9 cellular contexts compared by ENCODE assay signal in genomic region chr5:181160755-181161533, GRCh38. TPM values are rescaled to one million over a fixed set of nuclear protein-coding genes. Genes with fewer than 3 reads are reported as not detected.
A peak's percentile ranks its signal among the peaks of the same experiment; 100 is the strongest.
DNase-seq lines count a peak whose midpoint lies in the region; TF ChIP-seq lines count a peak whose summit lies in the region.
"Not testable (repeated sequence)": the region's sequence is repeated elsewhere in the genome, so short reads cannot be mapped to it uniquely, and the experiment has no call there.
"Had no signal": no experiment of that assay in that cellular context is flagged by ENCODE, and none has a peak within 500 bp of the region (broad histone marks: within the 10 kb centered on the region; RNA-seq: fewer than 3 reads in every experiment).

No MANE protein-coding gene starts in this region.

- not testable (repeated sequence) for H3K79me2 ChIP-seq in OCI-LY1 (ENCODE audit: insufficient read depth, low read length)

- H3K4me3 ChIP-seq in HUES6 (ENCODE audit: low read depth, low read length) (peak overlapping the region; percentile 32), OCI-LY1 (ENCODE audit: low read depth, low read length, poor library complexity, severe bottlenecking) (peak overlapping the region; percentile 62), brain microvascular endothelial cell (ENCODE audit: low read depth, low read length) (peak overlapping the region; percentile 12), neutrophil (ENCODE audit: low read depth in 1 of 2, low read length in 1 of 2) (peak overlapping the region; percentile 13 to 45)

- H3K27ac Mint-ChIP-seq in type B pancreatic cell, result peak overlapping the region; percentile 87

- not testable (repeated sequence) for H3K9me3 Mint-ChIP-seq in type B pancreatic cell

- peak overlapping the region; percentile 79 for H3K4me3 Mint-ChIP-seq in type B pancreatic cell

- not testable (repeated sequence) for H3K36me3 Mint-ChIP-seq in type B pancreatic cell

- H3K27me3 Mint-ChIP-seq in type B pancreatic cell, result peaks cover 69% of the 10 kb centered on the region

- H3K4me1 ChIP-seq in HUES6 (ENCODE audit: control insufficient read depth, insufficient read depth, low read length), result peaks cover 12% of the 10 kb centered on the region
- peaks cover 59% of the 10 kb centered on the region for H3K4me1 ChIP-seq in OCI-LY1 (ENCODE audit: insufficient read depth, low read length, severe bottlenecking)
- not testable (repeated sequence) for H3K4me1 ChIP-seq in neutrophil (ENCODE audit: control insufficient read depth in 1 of 2, insufficient read depth in 1 of 2, low read depth in 1 of 2, low read length in 1 of 2)

- peaks cover 12% of the 10 kb centered on the region for H3K4me1 Mint-ChIP-seq in type B pancreatic cell (ENCODE audit: unreplicated experiment)

- not testable (repeated sequence) for H2AFZ ChIP-seq in OCI-LY1 (ENCODE audit: low read length)

- not testable (repeated sequence) for H3K9me2 ChIP-seq in OCI-LY1 (ENCODE audit: low read depth, low read length)

- peak overlapping the region; percentile 12 for H3K9ac ChIP-seq in HUES6 (ENCODE audit: low read length)
- peak overlapping the region; percentile 45 for H3K9ac ChIP-seq in OCI-LY1 (ENCODE audit: low read length)

- DNase-seq in DMS53 (lab: John Stamatoyannopoulos, UW) (peak; percentile 42), brain microvascular endothelial cell (peak; percentile 51), globus pallidus (ENCODE audit: low spot score) (peak; percentile 66)
- DNase-seq in activated CD4-positive, alpha-beta T cell treated with anti-CD3 and anti-CD28 coated beads, Interleukin-2, amount 50 U/mL, for 4 hours, result peak; percentile 22 to 26
- not testable (repeated sequence) for DNase-seq in type B pancreatic cell (ENCODE audit: extremely low spot score, unreplicated experiment)

- not testable (repeated sequence) for H3F3A ChIP-seq in OCI-LY1 (ENCODE audit: insufficient read depth, low read length)

- not testable (repeated sequence) for H3K36me3 ChIP-seq in HUES6 (ENCODE audit: control insufficient read depth, insufficient read depth, low read length); OCI-LY1 (ENCODE audit: insufficient read depth, low read length); brain microvascular endothelial cell (replicated peaks); neutrophil

- not testable (repeated sequence) for H3K27ac ChIP-seq in HUES6 (ENCODE audit: low read depth, low read length)
- H3K27ac ChIP-seq in OCI-LY1 (ENCODE audit: low read depth, low read length, poor library complexity, severe bottlenecking), result peak overlapping the region; percentile 74
- H3K27ac ChIP-seq in brain microvascular endothelial cell, result peak overlapping the region; percentile 64
- H3K27ac ChIP-seq in neutrophil, result peak overlapping the region; percentile 66

- not testable (repeated sequence) for H4K20me1 ChIP-seq in OCI-LY1 (ENCODE audit: insufficient read depth, low read length)

- in situ Hi-C loops in brain microvascular endothelial cell (cut with HindIII; ENCODE audit: low pct_ligation_motif_present, low sequenced_read_pairs), result not testable (repeated sequence)

- H3K9me3 ChIP-seq in HUES6 (ENCODE audit: control insufficient read depth, insufficient read depth, low read depth, low read length); OCI-LY1 (ENCODE audit: low read length); neutrophil: not testable (repeated sequence)

- H3K27me3 ChIP-seq in HUES6 (ENCODE audit: control insufficient read depth, insufficient read depth, low read length) (peaks cover 25% of the 10 kb centered on the region), neutrophil (peaks cover 70% of the 10 kb centered on the region)
- not testable (repeated sequence) for H3K27me3 ChIP-seq in OCI-LY1 (ENCODE audit: insufficient read depth, low read length); brain microvascular endothelial cell (replicated peaks)

- H3K4me2 ChIP-seq in OCI-LY1 (ENCODE audit: low read length), result peak overlapping the region; percentile 85

- TF ChIP-seq CTCF in OCI-LY1 (IDR thresholded peaks at IDR 0.05; ENCODE audit: low read length); brain microvascular endothelial cell (IDR thresholded peaks at IDR 0.05; ENCODE audit: low read depth, low read length, missing control alignments); neutrophil (IDR thresholded peaks at IDR 0.05); type B pancreatic cell (conservative IDR thresholded peaks at IDR 0.05): not testable (repeated sequence)

RNA-seq across cellular contexts. Expression of gene OR2V2, which starts 13.6 kb away (rescaled TPM):
- not detected in 2 replicates for total RNA-seq in type B pancreatic cell (ENCODE audit: low replicate concordance)
- total RNA-seq: left colon had no signal

RNA-seq across cellular contexts. Expression of gene OR2V1, which starts 30.0 kb away (rescaled TPM):
- not detected in 2 replicates for total RNA-seq in type B pancreatic cell (ENCODE audit: low replicate concordance)
- total RNA-seq: left colon had no signal

RNA-seq across cellular contexts. Expression of gene TRIM7, which starts 44.1 kb away (rescaled TPM):
- 0.58 and 0.76 TPM in 2 replicates for total RNA-seq in type B pancreatic cell (ENCODE audit: low replicate concordance)

Comparison
In these comparisons a context has a peak if more than half of its experiments do, and no peak if none do; other contexts are left out.
1. H3K4me3 ChIP-seq: peak in every context shown above with its lines; median percentile 62 in OCI-LY1; 32 in HUES6; 29 in neutrophil; 12 in brain microvascular endothelial cell.